In the genomic region with DNA sequence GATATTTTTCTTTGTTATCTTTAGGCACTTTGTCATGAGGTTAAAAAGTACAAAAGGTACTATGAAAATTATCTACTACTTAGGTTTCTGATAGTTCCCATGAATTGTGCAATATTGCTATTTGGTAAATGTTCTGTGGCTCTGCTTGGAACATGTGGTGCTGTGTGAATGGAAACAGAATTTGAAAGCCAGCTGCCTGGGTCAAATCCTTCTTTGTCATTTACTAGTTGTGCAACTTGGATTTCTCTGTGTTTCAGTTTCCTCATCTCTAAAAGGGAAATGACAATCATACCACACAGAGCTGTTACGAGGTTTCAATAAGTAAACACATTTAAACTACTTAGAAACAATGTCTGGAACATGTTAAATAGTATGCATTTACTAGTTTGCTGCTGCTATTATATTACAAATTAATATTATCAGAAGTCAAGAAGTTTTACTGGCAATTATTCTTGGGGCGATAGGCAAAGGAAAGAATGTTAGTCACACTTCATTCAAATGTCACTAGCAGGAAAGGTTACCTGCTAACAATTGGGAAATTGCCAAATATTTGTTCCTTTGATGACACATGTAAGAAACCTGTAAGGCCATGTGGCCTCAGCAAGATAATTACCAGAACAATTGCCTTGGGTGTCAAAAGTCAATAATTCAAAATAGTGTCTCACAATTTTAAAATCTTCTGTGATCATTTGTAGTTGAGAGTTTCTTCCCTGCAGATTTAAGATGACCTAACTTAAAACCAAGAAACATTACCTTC, we compare ENCODE assay signal across 9 cellular contexts.
DNase-seq lines count a peak whose midpoint lies in the region; ATAC-seq lines count a peak whose summit lies in the region.
"Had no signal": no experiment of that assay in that cellular context is flagged by ENCODE, and none has a peak within 500 bp of the region (broad histone marks: within the 10 kb centered on the region; RNA-seq: fewer than 3 reads in every experiment).

No MANE protein-coding gene starts in this region.

- peak; percentile 72 for DNase-seq in GM04503 (ENCODE audit: low read depth)
- peak; percentile 35 for DNase-seq in OCI-M1 (lab: John Stamatoyannopoulos, UW)
- peak; percentile 90 for DNase-seq in fibroblast of peridontal ligament (ENCODE audit: extremely low read depth)
- DNase-seq in sciatic nerve (ENCODE audit: low spot score) = no peak
- no peak for DNase-seq in CD8-positive, alpha-beta memory T cell
- DNase-seq in head of caudate nucleus = no peak

- H3K4me3 ChIP-seq in CD8-positive, alpha-beta memory T cell (ENCODE audit: low read length) = no peak overlapping the region
- H3K4me3 ChIP-seq: coronary artery had no signal

- H3K4me1 Mint-ChIP-seq in CD8-positive, alpha-beta memory T cell = no peaks in the 10 kb centered on the region

- POLR2A ChIA-PET in CD8-positive, alpha-beta memory T cell (lab: Charles Lee) = no interaction called here

- no peaks in the 10 kb centered on the region for H3K9me3 ChIP-seq in CD8-positive, alpha-beta memory T cell (ENCODE audit: low read length)

- H3K9me3 Mint-ChIP-seq in CD8-positive, alpha-beta memory T cell = peaks cover 4 to 8% (median 5%) of the 10 kb centered on the region in 5 donors

- H3K27me3 Mint-ChIP-seq in CD8-positive, alpha-beta memory T cell = no peaks in the 10 kb centered on the region

- H3K36me3 Mint-ChIP-seq in CD8-positive, alpha-beta memory T cell = peaks cover 9 to 12% (median 12%) of the 10 kb centered on the region in 3 donors

- H3K27ac ChIP-seq in CD8-positive, alpha-beta memory T cell (ENCODE audit: low read depth, low read length) = no peak overlapping the region

- ATAC-seq in sciatic nerve (peak; percentile 94), GM21619 (IDR thresholded peaks at IDR 0.05; ENCODE audit: unreplicated experiment) (no peak), HG03354 (IDR thresholded peaks at IDR 0.05; ENCODE audit: poor library complexity, severe bottlenecking, unreplicated experiment) (no peak)

- CTCF ChIA-PET in CD8-positive, alpha-beta memory T cell (lab: Charles Lee) = no interaction called here

- intact Hi-C loops in sciatic nerve (cut with DNase I) = no loop called here
- intact Hi-C loops in head of caudate nucleus (cut with DNase I) = no loop called here

- H3K4me3 Mint-ChIP-seq in CD8-positive, alpha-beta memory T cell = no peak overlapping the region

- no peak overlapping the region for H3K27ac Mint-ChIP-seq in CD8-positive, alpha-beta memory T cell

- H3K36me3 ChIP-seq in CD8-positive, alpha-beta memory T cell (ENCODE audit: insufficient read depth, low read length) = no peaks in the 10 kb centered on the region

- H3K27me3 ChIP-seq in CD8-positive, alpha-beta memory T cell (ENCODE audit: insufficient read depth, low read length, poor library complexity, severe bottlenecking) = no peaks in the 10 kb centered on the region

- no peaks in the 10 kb centered on the region for H3K4me1 ChIP-seq in CD8-positive, alpha-beta memory T cell (ENCODE audit: insufficient read depth, low read length)

Comparison
In these comparisons a context has a peak if more than half of its experiments do, and no peak if none do; other contexts are left out.
1. DNase-seq: peak in GM04503 (single experiment), OCI-M1 (single experiment) and fibroblast of peridontal ligament (single experiment); none in sciatic nerve (single experiment), CD8-positive, alpha-beta memory T cell (0 of 5) and head of caudate nucleus (0 of 42).